Comparison of ENCODE assay signal across 21 cellular contexts in genomic region chr2:108972663-108973062, GRCh38. TPM values are rescaled to one million over a fixed set of nuclear protein-coding genes. Genes with fewer than 3 reads are reported as not detected.
DNase-seq lines count a peak whose midpoint lies in the region; ATAC-seq, FAIRE-seq and TF ChIP-seq lines count a peak whose summit lies in the region.
"Had no signal": no experiment of that assay in that cellular context is flagged by ENCODE, and none has a peak within 500 bp of the region (broad histone marks: within the 10 kb centered on the region; RNA-seq: fewer than 3 reads in every experiment).

No MANE protein-coding gene starts in this region.

- TF ChIP-seq CTCF in A549 (IDR thresholded peaks at IDR 0.05) (no peak), Peyer's patch (IDR thresholded peaks at IDR 0.05) (no peak), esophagus squamous epithelium (IDR thresholded peaks at IDR 0.05) (no peak), esophagus muscularis mucosa (IDR thresholded peaks at IDR 0.05) (no peak)

- peak overlapping the region; percentile 38 for H3K4me2 ChIP-seq in A549
- H3K4me2 ChIP-seq: BLaER1 had no signal

- H3K27me3 ChIP-seq in Peyer's patch (no peaks in the 10 kb centered on the region), esophagus squamous epithelium (no peaks in the 10 kb centered on the region), esophagus muscularis mucosa (peaks cover 0 to 4% (median 0%) of the 10 kb centered on the region in 4 donors)
- no peaks in the 10 kb centered on the region for H3K27me3 ChIP-seq in naive thymus-derived CD4-positive, alpha-beta T cell (ENCODE audit: control insufficient read depth in 2 of 2, insufficient read depth in 2 of 2, low read length in 2 of 2)
- H3K27me3 ChIP-seq: BLaER1 had no signal

- peak overlapping the region in 5 of 9 donors; percentile 17 to 87 (median 43) for H3K27ac Mint-ChIP-seq in naive thymus-derived CD4-positive, alpha-beta T cell
- H3K27ac Mint-ChIP-seq: CD8-positive, alpha-beta T cell had no signal

- intact Hi-C loops in esophagus squamous epithelium (cut with DNase I), result no loop called here
- intact Hi-C loops in naive thymus-derived CD4-positive, alpha-beta T cell (cut with micrococcal nuclease), result no loop called here
- intact Hi-C loops in posterior vena cava (cut with DNase I), result no loop called here
- intact Hi-C loops in esophagus muscularis mucosa (cut with DNase I), result no loop called here

- WGBS in A549 (ENCODE audit: missing lambda C conversion rate), result 86% methylated on average over 6 of the region's 6 CpGs
- WGBS in esophagus squamous epithelium, 2 donors, result 46 to 76% methylated on average over 5 to 6 of the region's 6 CpGs
- WGBS in esophagus muscularis mucosa, result 87% methylated on average over 6 of the region's 6 CpGs

- H3K36me3 ChIP-seq in Peyer's patch (no peaks in the 10 kb centered on the region), esophagus squamous epithelium (no peaks in the 10 kb centered on the region), esophagus muscularis mucosa (no peaks in the 10 kb centered on the region)
- H3K36me3 ChIP-seq in naive thymus-derived CD4-positive, alpha-beta T cell (ENCODE audit: control insufficient read depth in 2 of 3, insufficient read depth in 3 of 3, low read length in 3 of 3), result peaks cover 0 to 17% (median 0%) of the 10 kb centered on the region in 3 experiments
- H3K36me3 ChIP-seq: BLaER1 had no signal

- H3K4me1 ChIP-seq in A549, result peaks cover 46% of the 10 kb centered on the region
- peaks cover 0 to 49% (median 0%) of the 10 kb centered on the region in 4 donors for H3K4me1 ChIP-seq in Peyer's patch
- H3K4me1 ChIP-seq in esophagus squamous epithelium, result peaks cover 0 to 89% (median 12%) of the 10 kb centered on the region in 3 donors
- H3K4me1 ChIP-seq in naive thymus-derived CD4-positive, alpha-beta T cell (ENCODE audit: control insufficient read depth in 2 of 2, insufficient read depth in 2 of 2, low read length in 2 of 2), result peaks cover 0 to 48% of the 10 kb centered on the region in 2 donors
- no peaks in the 10 kb centered on the region for H3K4me1 ChIP-seq in esophagus muscularis mucosa

- no peaks in the 10 kb centered on the region for H3K27me3 Mint-ChIP-seq in naive thymus-derived CD4-positive, alpha-beta T cell

- peak overlapping the region in 6 of 10 donors; percentile 6 to 79 (median 42) for H3K4me3 Mint-ChIP-seq in naive thymus-derived CD4-positive, alpha-beta T cell
- H3K4me3 Mint-ChIP-seq: CD8-positive, alpha-beta T cell had no signal

- H3K9me3 ChIP-seq in A549 (no peaks in the 10 kb centered on the region), Peyer's patch (no peaks in the 10 kb centered on the region), esophagus squamous epithelium (no peaks in the 10 kb centered on the region), esophagus muscularis mucosa (no peaks in the 10 kb centered on the region)
- H3K9me3 ChIP-seq in naive thymus-derived CD4-positive, alpha-beta T cell (ENCODE audit: control insufficient read depth in 2 of 3, low read length in 3 of 3), result no peaks in the 10 kb centered on the region
- H3K9me3 ChIP-seq: BLaER1 had no signal

- DNase-seq in A549 (ENCODE audit: low read depth in 1 of 2, low spot score in 1 of 2) (no peak), Peyer's patch (peak in 2 of 3 donors; percentile 62 to 64), esophagus squamous epithelium (lab: John Stamatoyannopoulos, UW) (no peak), posterior vena cava (ENCODE audit: low spot score) (no peak), 8988T (no peak), esophagus muscularis mucosa (ENCODE audit: extremely low spot score) (no peak), erythroblast (lab: John Stamatoyannopoulos, UW) (no peak)
- no peak for DNase-seq in naive thymus-derived CD4-positive, alpha-beta T cell
- DNase-seq: CD8-positive, alpha-beta T cell; GOT3; NCI-H1105; NCI-H1694 treated with DMSO at 0.1 percent for 48 hours; SIG-M5 had no signal

- H3K27ac ChIP-seq in A549 (peak overlapping the region; percentile 57 to 79), Peyer's patch (peak overlapping the region in 3 of 4 donors; percentile 71 to 91 (median 89)), esophagus squamous epithelium (peak overlapping the region; percentile 85 to 93 (median 90)), esophagus muscularis mucosa (replicated peaks in 1 of 4) (no peak overlapping the region)
- H3K27ac ChIP-seq in naive thymus-derived CD4-positive, alpha-beta T cell (ENCODE audit: low read depth, low read length), result no peak overlapping the region
- H3K27ac ChIP-seq: BLaER1 had no signal

- no peak for FAIRE-seq in A549 (lab: Jason Lieb, UNC)
- FAIRE-seq: D721Med, GM12891, GM19239 had no signal

- ATAC-seq in A549, result no peak
- no peak for ATAC-seq in naive thymus-derived CD4-positive, alpha-beta T cell
- ATAC-seq: CD8-positive, alpha-beta T cell had no signal

- no peaks in the 10 kb centered on the region for H3K9me3 Mint-ChIP-seq in naive thymus-derived CD4-positive, alpha-beta T cell
- H3K9me3 Mint-ChIP-seq: CD8-positive, alpha-beta T cell had no signal

- no peak for TF ChIP-seq POLR2A in A549 (IDR thresholded peaks at IDR 0.05; ENCODE audit: low read length)
- TF ChIP-seq POLR2A in Peyer's patch (IDR thresholded peaks at IDR 0.05), result no peak
- TF ChIP-seq POLR2A in esophagus squamous epithelium (IDR thresholded peaks at IDR 0.05), result no peak
- no peak for TF ChIP-seq POLR2A in esophagus muscularis mucosa (IDR thresholded peaks at IDR 0.05; ENCODE audit: low read depth)
- no peak for TF ChIP-seq POLR2A in erythroblast (IDR thresholded peaks at IDR 0.05; ENCODE audit: low read length)

- no peak for TF ChIP-seq RAD21 in A549 (conservative IDR thresholded peaks at IDR 0.05 in 1 of 2, IDR thresholded peaks at IDR 0.05 in 1 of 2)

- no peak overlapping the region for H3K4me3 ChIP-seq in A549
- H3K4me3 ChIP-seq in Peyer's patch, result no peak overlapping the region
- no peak overlapping the region for H3K4me3 ChIP-seq in esophagus squamous epithelium
- H3K4me3 ChIP-seq in naive thymus-derived CD4-positive, alpha-beta T cell (ENCODE audit: low read length), result no peak overlapping the region
- no peak overlapping the region for H3K4me3 ChIP-seq in esophagus muscularis mucosa
- H3K4me3 ChIP-seq: BLaER1 had no signal

- no peak for TF ChIP-seq EP300 in A549 (IDR thresholded peaks at IDR 0.05)
- TF ChIP-seq EP300 in esophagus muscularis mucosa (IDR thresholded peaks at IDR 0.05), result no peak

- peaks cover 11 to 96% (median 86%) of the 10 kb centered on the region in 7 donors for H3K4me1 Mint-ChIP-seq in naive thymus-derived CD4-positive, alpha-beta T cell

- POLR2A ChIA-PET in A549 (lab: Yijun Ruan, JAX), result interaction anchor here (0.8 to 1.1 kb wide), 2 partner anchors 10 to 116 kb away, joined by 3 to 6 read pairs; no protein-coding TSS in a partner anchor
- POLR2A ChIA-PET in naive thymus-derived CD4-positive, alpha-beta T cell (lab: Charles Lee), result no interaction called here

- CTCF ChIA-PET in A549 (lab: Yijun Ruan, JAX), result interaction anchor here (0.7 to 2.1 kb wide), 4 partner anchors 9 to 44 kb away, joined by 3 to 9 read pairs (median 4); no protein-coding TSS in a partner anchor
- CTCF ChIA-PET in naive thymus-derived CD4-positive, alpha-beta T cell (lab: Charles Lee), result interaction anchor here (1.7 kb wide), 1 partner anchor 14 kb away, joined by 4 read pairs; no protein-coding TSS in a partner anchor

- H3K36me3 Mint-ChIP-seq in naive thymus-derived CD4-positive, alpha-beta T cell, result peaks cover 0 to 27% (median 5%) of the 10 kb centered on the region in 5 donors
- H3K36me3 Mint-ChIP-seq: CD8-positive, alpha-beta T cell had no signal

TF ChIP-seq in A549, 52 proteins besides CTCF, POLR2A, EP300 and RAD21:
- no peak for TF ChIP-seq CEBPB (IDR thresholded peaks at IDR 0.05)

RNA-seq across cellular contexts. Expression of gene EDAR, which starts 16.4 kb away (rescaled TPM):
- polyA plus RNA-seq in A549 (2011; rRNA removed) (0.26 and 0.32 TPM in 2 replicates), A549 (2017; fragmentation: RNase III; extraction: RNeasy Plus Mini Kit Qiagen cat#74134 plus additional on column Dnase treatment) (0.03 to 0.05 TPM (median 0.04 TPM) in 3 replicates)
- 0.01 and 0.03 TPM in 2 replicates for polyA plus RNA-seq in A549 (2012; cell fraction: cytosol; rRNA removed)
- 0.04 TPM in 2 replicates for polyA plus RNA-seq in A549 (2012; cell fraction: nucleus; rRNA removed)
- polyA minus RNA-seq in A549 (2011; rRNA and poly(A)+ RNA removed), result 0.17 and 0.19 TPM in 2 replicates
- total RNA-seq in Peyer's patch (1 to 10 TPM in 1 of 4 donors, under 1 TPM in 2, not detected in 1; 0.38 to 5.0 (median 0.88) TPM), esophagus squamous epithelium (1 to 10 TPM; 3.9 to 5.3 (median 4.4) TPM), posterior vena cava (not detected), esophagus muscularis mucosa (not detected)
- 10 to 100 TPM in 4 of 5 experiments, under 1 TPM in 1; 0.17 to 26.8 (median 21.6) TPM for total RNA-seq in naive thymus-derived CD4-positive, alpha-beta T cell
- polyA plus RNA-seq in naive thymus-derived CD4-positive, alpha-beta T cell, result 10 to 100 TPM; 11.9 to 24.3 TPM
- total RNA-seq: A172, LHCN-M2, NCI-H460, RPMI7951 had no signal

Comparison
In these comparisons a context has a peak if more than half of its experiments do, and no peak if none do; other contexts are left out.
1. DNase-seq: peak in Peyer's patch (2 of 3); none in A549 (0 of 2), esophagus squamous epithelium (single experiment), naive thymus-derived CD4-positive, alpha-beta T cell (0 of 9), posterior vena cava (single experiment), 8988T (single experiment), esophagus muscularis mucosa (single experiment) and erythroblast (0 of 2).
2. H3K27ac ChIP-seq: peak in A549 (2 of 2), Peyer's patch (3 of 4) and esophagus squamous epithelium (4 of 4); none in naive thymus-derived CD4-positive, alpha-beta T cell (single experiment) and esophagus muscularis mucosa (0 of 4).